Comparison of ENCODE assay signal across 8 cellular contexts in the genomic region with DNA sequence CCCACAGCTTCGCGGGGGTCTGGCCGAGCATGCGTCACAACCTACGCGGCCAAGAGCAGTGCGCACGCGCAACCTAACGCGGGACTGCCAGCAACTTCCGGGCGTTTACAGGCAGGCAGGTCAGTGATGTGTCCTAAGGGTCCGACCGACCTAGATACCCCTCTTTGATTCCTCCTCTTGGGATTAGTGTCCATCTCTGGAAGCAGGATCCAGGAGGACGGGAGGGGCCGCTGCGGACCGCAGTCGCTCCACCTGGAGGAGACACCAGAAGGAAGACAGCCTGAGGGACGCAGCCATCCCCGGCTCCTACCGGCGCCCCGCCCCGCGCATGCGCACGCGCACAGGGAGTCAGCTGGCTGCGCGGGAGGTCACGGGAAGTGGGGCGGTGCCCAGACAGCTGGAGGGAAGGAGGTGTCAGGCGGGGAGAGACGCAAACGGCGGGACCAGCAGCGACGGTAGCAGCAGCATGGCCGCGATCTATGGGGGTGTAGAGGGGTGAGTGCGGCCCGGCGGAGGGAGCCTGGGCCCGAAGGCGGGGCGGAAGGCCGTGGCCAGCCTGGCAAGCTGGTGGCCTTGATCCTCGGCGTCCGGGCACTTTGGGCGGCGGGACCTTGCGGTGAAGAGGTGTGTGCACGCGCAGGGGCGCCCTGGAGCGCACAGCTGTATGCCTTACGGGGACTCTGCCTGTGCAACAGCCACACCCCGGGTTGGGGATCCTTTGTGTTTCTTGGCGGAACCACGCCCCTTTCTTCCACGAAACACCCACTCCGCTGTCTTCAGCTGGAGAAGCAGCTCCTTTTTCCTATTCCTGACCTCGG. TPM values are rescaled to one million over a fixed set of nuclear protein-coding genes. Genes with fewer than 3 reads are reported as not detected.
DNase-seq lines count a peak whose midpoint lies in the region; ATAC-seq lines count a peak whose summit lies in the region.

A gene (plus strand): TSS at position 431 of the 818 bp plus-strand sequence. CDS start 36 bp downstream, at position 467.

- H3K9me3 ChIP-seq in mononuclear cell (ENCODE audit: low read depth, low read length): no peaks in the 10 kb centered on the region

- H3K4me3 Mint-ChIP-seq in IgD-negative memory B cell: peak within 1 kb of the TSS; percentile 84 to 99 (median 97)

- no peaks in the 10 kb centered on the region for H3K9me3 Mint-ChIP-seq in IgD-negative memory B cell

- H3K4me1 ChIP-seq in mononuclear cell (ENCODE audit: insufficient read depth, low read length): peaks cover 89% of the 10 kb centered on the region

- ATAC-seq in GM21576 (IDR thresholded peaks at IDR 0.05; ENCODE audit: unreplicated experiment): peak; percentile 47

- peak within 1 kb of the TSS; percentile 82 for H3K4me3 ChIP-seq in mononuclear cell (ENCODE audit: low read length)

- H3K27me3 ChIP-seq in mononuclear cell (ENCODE audit: insufficient read depth, low read length): no peaks in the 10 kb centered on the region

- peak; percentile 93 for DNase-seq in DMS114 treated with DMSO at 0.1 percent for 48 hours (lab: John Stamatoyannopoulos, UW; ENCODE audit: unreplicated experiment)
- DNase-seq in OCI-M1 (lab: John Stamatoyannopoulos, UW): peak; percentile 95
- DNase-seq in activated T-cell treated with anti-CD3 and anti-CD28 coated beads for 24 hours (ENCODE audit: low read depth): peak; percentile 95
- peak; percentile 97 for DNase-seq in epidermal melanocyte (ENCODE audit: insufficient read length, low spot score)
- peak; percentile 93 to 96 for DNase-seq in stimulated activated CD8-positive, alpha-beta memory T cell treated with anti-CD3 and anti-CD28 coated beads, Interleukin-2, amount 100 ng/mL, for 48 hours (ENCODE audit: low read depth in 2 of 2)

- H3K27me3 Mint-ChIP-seq in IgD-negative memory B cell: no peaks in the 10 kb centered on the region

- peaks cover 48 to 69% (median 58%) of the 10 kb centered on the region in 3 donors for H3K4me1 Mint-ChIP-seq in IgD-negative memory B cell

- H3K27ac Mint-ChIP-seq in IgD-negative memory B cell: peak within 1 kb of the TSS; percentile 93 to 100 (median 98)

- no peaks in the 10 kb centered on the region for H3K36me3 Mint-ChIP-seq in IgD-negative memory B cell

RNA-seq across cellular contexts. Expression of the gene that starts here (rescaled TPM):
- 121 TPM for polyA plus RNA-seq in IgD-negative memory B cell
- 25.7 TPM for total RNA-seq in mononuclear cell

Comparison
In these comparisons a context has a peak if more than half of its experiments do, and no peak if none do; other contexts are left out.
1. Peak in every context shown above with its lines: DNase-seq, ATAC-seq and H3K4me3 ChIP-seq.